ENCODE assay signal across 8 cellular contexts in the genomic region with DNA sequence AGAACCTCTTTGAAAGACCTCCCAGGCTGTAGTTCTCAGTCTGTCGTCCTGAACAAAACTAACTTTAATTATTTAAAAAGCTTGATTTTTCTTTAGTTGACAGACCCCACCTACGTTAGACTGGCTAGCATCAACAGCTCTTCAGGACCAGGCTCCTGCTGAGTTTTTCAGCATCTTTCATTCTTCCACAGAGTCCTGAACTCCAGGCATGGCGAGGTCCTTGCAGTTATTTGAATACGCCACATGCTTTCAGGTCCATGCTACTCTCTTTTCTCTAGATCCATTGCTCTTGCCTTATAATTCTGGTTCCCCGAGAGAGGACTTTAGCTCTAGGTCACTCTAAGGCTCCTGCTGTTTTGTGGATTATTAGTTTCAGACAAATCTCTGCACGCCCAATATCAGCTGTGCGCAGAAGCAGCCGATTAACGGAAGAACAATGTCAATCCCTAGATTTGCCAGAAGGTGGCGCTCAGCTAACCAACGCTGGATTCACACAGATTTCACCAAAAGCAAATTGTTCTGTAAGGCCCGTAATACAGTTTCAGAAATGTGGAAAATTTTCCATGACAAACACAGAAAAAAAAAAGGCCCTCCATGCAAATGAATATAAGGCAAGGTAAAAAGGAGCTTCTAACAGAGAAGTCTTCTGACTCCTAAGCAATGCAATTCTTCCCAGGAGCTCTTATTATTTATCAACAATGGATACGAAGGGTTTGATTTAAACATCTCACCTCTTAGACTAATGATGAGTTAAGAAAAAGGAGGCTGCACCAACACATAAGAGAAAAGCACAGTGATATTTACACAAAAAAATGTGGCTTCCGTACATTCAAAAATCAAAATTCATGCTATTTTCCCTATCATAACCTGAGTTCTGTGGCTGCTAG. TPM values are rescaled to one million over a fixed set of nuclear protein-coding genes. Genes with fewer than 3 reads are reported as not detected.
DNase-seq lines count a peak whose midpoint lies in the region; ATAC-seq, FAIRE-seq and TF ChIP-seq lines count a peak whose summit lies in the region.
"Had no signal": no experiment of that assay in that cellular context is flagged by ENCODE, and none has a peak within 500 bp of the region (broad histone marks: within the 10 kb centered on the region; RNA-seq: fewer than 3 reads in every experiment).

No MANE protein-coding gene starts in this region.

- no peaks in the 10 kb centered on the region for H3K36me3 ChIP-seq in KMS-11 (ENCODE audit: insufficient read depth)
- H3K36me3 ChIP-seq in stomach, result no peaks in the 10 kb centered on the region

- peaks cover 6% of the 10 kb centered on the region for H3K4me1 Mint-ChIP-seq in mesothelial cell of epicardium

- WGBS in stomach, 5 donors, result 25 to 32% (median 27%) methylated on average over 14 of the region's 14 CpGs

- DNase-seq in ELR (ENCODE audit: low read depth) (peak; percentile 69), mesothelial cell of epicardium (ENCODE audit: low spot score in 2 of 2, unreplicated experiment in 2 of 2) (no peak), stomach (peak; percentile 48)
- DNase-seq in effector CD4-positive, alpha-beta T cell, result peak; percentile 18

- peak overlapping the region; percentile 26 for H3K27ac Mint-ChIP-seq in mesothelial cell of epicardium

- H3K4me2 ChIP-seq in KMS-11, result no peak overlapping the region

- H3K27ac ChIP-seq in KMS-11, result no peak overlapping the region
- H3K27ac ChIP-seq in stomach, result no peak overlapping the region

- TF ChIP-seq POLR2A in stomach (IDR thresholded peaks at IDR 0.05), result no peak

- no peaks in the 10 kb centered on the region for H4K20me1 ChIP-seq in KMS-11 (ENCODE audit: insufficient read depth)

- FAIRE-seq in TTC549 (lab: Jason Lieb, UNC), result peak; percentile 74

- no peaks in the 10 kb centered on the region for H3K36me3 Mint-ChIP-seq in mesothelial cell of epicardium

- H2AFZ ChIP-seq in KMS-11 (ENCODE audit: low read depth), result no peak overlapping the region

- no peak for ATAC-seq in HG03469 (IDR thresholded peaks at IDR 0.05; ENCODE audit: unreplicated experiment)

- H3K4me1 ChIP-seq in KMS-11 (ENCODE audit: low read depth, poor library complexity, severe bottlenecking), result no peaks in the 10 kb centered on the region
- H3K4me1 ChIP-seq in stomach, result peaks cover 0 to 5% (median 2%) of the 10 kb centered on the region in 4 donors

- H3K4me3 ChIP-seq in KMS-11 (IDR thresholded peaks at IDR 0.05; ENCODE audit: insufficient read depth, low read depth, low read length) (no peak overlapping the region), stomach (no peak overlapping the region)

- intact Hi-C loops in stomach (cut with DNase I; ENCODE audit: low total_unique reads), result no loop called here

- H3K4me3 Mint-ChIP-seq in mesothelial cell of epicardium, result no peak overlapping the region

- no peaks in the 10 kb centered on the region for H3K79me2 ChIP-seq in KMS-11 (ENCODE audit: insufficient read depth, low read depth)

- no peak overlapping the region for H3K9ac ChIP-seq in KMS-11

- no peaks in the 10 kb centered on the region for H3K9me3 ChIP-seq in stomach

- TF ChIP-seq CTCF in KMS-11 (conservative IDR thresholded peaks at IDR 0.05; ENCODE audit: low read depth, low read length), result peak; percentile 77
- peak; percentile 73 for TF ChIP-seq CTCF in mesothelial cell of epicardium (IDR thresholded peaks at IDR 0.05; ENCODE audit: unreplicated experiment)
- TF ChIP-seq CTCF in stomach (IDR thresholded peaks at IDR 0.05), result peak in 4 of 7 experiments; percentile 37 to 72 (median 62)

- H3K27me3 ChIP-seq in KMS-11 (ENCODE audit: insufficient read depth, low read depth) (no peaks in the 10 kb centered on the region), stomach (peaks cover 0 to 9% (median 7%) of the 10 kb centered on the region in 3 donors)

- TF ChIP-seq EP300 in stomach (IDR thresholded peaks at IDR 0.05), result no peak

- H3K27me3 Mint-ChIP-seq in mesothelial cell of epicardium (ENCODE audit: low read depth), result peaks cover 7% of the 10 kb centered on the region

- H3K9me3 Mint-ChIP-seq in mesothelial cell of epicardium, result no peaks in the 10 kb centered on the region

RNA-seq across cellular contexts. Expression of a gene that starts 33.5 kb away (rescaled TPM):
- total RNA-seq in mesothelial cell of epicardium, result not detected in 3 replicates
- total RNA-seq in stomach, result 1 to 10 TPM in 2 of 5 donors, not detected in 3; 2.2 to 5.8 TPM
- 1 to 10 TPM in 1 of 3 donors, under 1 TPM in 2; 0.38 to 2.1 (median 0.44) TPM for polyA plus RNA-seq in stomach
- total RNA-seq: activated CD8-positive, alpha-beta memory T cell treated with anti-CD3 and anti-CD28 coated beads for 36 hours had no signal

Comparison
In these comparisons a context has a peak if more than half of its experiments do, and no peak if none do; other contexts are left out.
1. DNase-seq: peak in ELR (single experiment), effector CD4-positive, alpha-beta T cell (single experiment) and stomach (single experiment); none in mesothelial cell of epicardium (0 of 2).
2. Peak in every context shown above with its lines, with median percentiles within 50 percentile points of each other: CTCF ChIP-seq.